ENCODE assay signal across 8 cellular contexts in genomic region chr1:156104065-156104810, GRCh38. TPM values are rescaled to one million over a fixed set of nuclear protein-coding genes. Genes with fewer than 3 reads are reported as not detected.
A peak's percentile ranks its signal among the peaks of the same experiment; 100 is the strongest.
DNase-seq lines count a peak whose midpoint lies in the region; ATAC-seq, FAIRE-seq and TF ChIP-seq lines count a peak whose summit lies in the region.

No MANE protein-coding gene starts in this region.

- FAIRE-seq in RCC 7860 (lab: Jason Lieb, UNC), result no peak
- FAIRE-seq in islet of Langerhans (lab: Jason Lieb, UNC), result peak; percentile 5

- CTCF ChIA-PET in AG04449 (lab: Yijun Ruan, JAX), result interaction anchor here (2.1 to 29.5 kb wide), 4 partner anchors 11 to 122 kb away, joined by 10 to 1837 read pairs (median 81); partner anchors contain the start of genes LMNA and SEMA4A
- CTCF ChIA-PET in MCF 10A (lab: Yijun Ruan, JAX), result interaction anchor here (0.5 to 26.9 kb wide), 5 partner anchors 13 to 167 kb away, joined by 3 to 1892 read pairs (median 5); partner anchors contain the start of genes LMNA and SEMA4A

- peaks cover 7% of the 10 kb centered on the region for H3K36me3 Mint-ChIP-seq in MCF 10A (ENCODE audit: insufficient read depth, unreplicated experiment)
- peaks cover 0 to 1% of the 10 kb centered on the region in 2 donors for H3K36me3 Mint-ChIP-seq in stimulated activated naive B cell treated with anti-CD40 and anti-IgM and Interleukin-4, amounts not matched to agents 10 μg/mL and 1 μg/mL and 100 μg/mL, for 72 hours

- H3K4me3 ChIP-seq in AG04449 (ENCODE audit: low read depth, low read length), result peak overlapping the region; percentile 29

- DNase-seq in AG04449 (ENCODE audit: low read depth, low spot score) (no peak), GM13977 (ENCODE audit: low spot score) (peak; percentile 66), RCC 7860 (ENCODE audit: low spot score) (peak; percentile 50), MCF 10A (ENCODE audit: unreplicated experiment) (peak; percentile 94), cortex of kidney (lab: John Stamatoyannopoulos, UW) (no peak)
- DNase-seq in stimulated activated naive B cell treated with anti-CD40 and anti-IgM and Interleukin-4, amounts not matched to agents 10 μg/mL and 1 μg/mL and 100 μg/mL, for 72 hours, result no peak

- H3K27ac Mint-ChIP-seq in MCF 10A (ENCODE audit: low read depth, unreplicated experiment), result peak overlapping the region; percentile 91
- peak overlapping the region; percentile 98 for H3K27ac Mint-ChIP-seq in stimulated activated naive B cell treated with anti-CD40 and anti-IgM and Interleukin-4, amounts not matched to agents 10 μg/mL and 1 μg/mL and 100 μg/mL, for 72 hours

- H3K4me1 Mint-ChIP-seq in MCF 10A (ENCODE audit: insufficient read depth, unreplicated experiment), result peaks cover 73% of the 10 kb centered on the region
- peaks cover 75 to 88% of the 10 kb centered on the region in 2 donors for H3K4me1 Mint-ChIP-seq in stimulated activated naive B cell treated with anti-CD40 and anti-IgM and Interleukin-4, amounts not matched to agents 10 μg/mL and 1 μg/mL and 100 μg/mL, for 72 hours

- intact Hi-C loops in MCF 10A (cut with micrococcal nuclease), result loop anchor here (1.0 kb wide), 1 partner anchor 22 kb away; no protein-coding TSS in a partner anchor

- TF ChIP-seq CTCF in AG04449 (IDR thresholded peaks at IDR 0.05; ENCODE audit: insufficient read depth, low read length, missing control alignments) (no peak), GM13977 (IDR thresholded peaks at IDR 0.05; ENCODE audit: extremely low read depth, insufficient read depth, missing control alignments) (no peak), MCF 10A (IDR thresholded peaks at IDR 0.05; ENCODE audit: unreplicated experiment) (no peak)

- peak overlapping the region; percentile 9 for H3K4me3 Mint-ChIP-seq in MCF 10A (ENCODE audit: unreplicated experiment)
- peak overlapping the region; percentile 46 to 66 for H3K4me3 Mint-ChIP-seq in stimulated activated naive B cell treated with anti-CD40 and anti-IgM and Interleukin-4, amounts not matched to agents 10 μg/mL and 1 μg/mL and 100 μg/mL, for 72 hours

- POLR2A ChIA-PET in AG04449 (lab: Yijun Ruan, JAX) (interaction anchor here (0.8 to 5.9 kb wide), 5 partner anchors 8 to 26 kb away, joined by 4 to 62 read pairs (median 6); partner anchors contain the start of gene LMNA), MCF 10A (lab: Yijun Ruan, JAX) (interaction anchor here (0.8 to 28.2 kb wide), 6 partner anchors 19 to 172 kb away, joined by 3 to 960 read pairs (median 3); partner anchors contain the start of genes LMNA and PMF1)

- no TSS peak for BruUV-seq in MCF 10A (replicated peaks; lab: Mats Ljungman, UMichigan)

- no peaks in the 10 kb centered on the region for H3K27me3 Mint-ChIP-seq in MCF 10A (ENCODE audit: insufficient read depth, unreplicated experiment)
- H3K27me3 Mint-ChIP-seq in stimulated activated naive B cell treated with anti-CD40 and anti-IgM and Interleukin-4, amounts not matched to agents 10 μg/mL and 1 μg/mL and 100 μg/mL, for 72 hours, result peaks cover 0 to 6% of the 10 kb centered on the region in 2 donors

- no peaks in the 10 kb centered on the region for H3K9me3 Mint-ChIP-seq in MCF 10A (ENCODE audit: unreplicated experiment)
- no peaks in the 10 kb centered on the region for H3K9me3 Mint-ChIP-seq in stimulated activated naive B cell treated with anti-CD40 and anti-IgM and Interleukin-4, amounts not matched to agents 10 μg/mL and 1 μg/mL and 100 μg/mL, for 72 hours

- ATAC-seq in stimulated activated naive B cell treated with anti-CD40 and anti-IgM and Interleukin-4, amounts not matched to agents 10 μg/mL and 1 μg/mL and 100 μg/mL, for 72 hours (replicated peaks), result peak; percentile 19
- no peak for ATAC-seq in HG03196 (IDR thresholded peaks at IDR 0.05; ENCODE audit: unreplicated experiment)

- in situ Hi-C loops in GM13977 (cut with MboI; ENCODE audit: low pct_unique_long_range_greater_than_20kb, low sequenced_read_pairs, unreplicated experiment), result no loop called here

RNA-seq across cellular contexts. Expression of gene LMNA, which starts 10.3 kb away (rescaled TPM):
- total RNA-seq in MCF 10A (2022), result 620 and 716 TPM in 2 replicates

RNA-seq across cellular contexts. Expression of gene MEX3A, which starts 22.0 kb away (rescaled TPM):
- total RNA-seq in MCF 10A (2022), result 0.88 and 0.91 TPM in 2 replicates

RNA-seq across cellular contexts. Expression of gene RAB25, which starts 43.3 kb away (rescaled TPM):
- 1.6 and 5.5 TPM in 2 replicates for total RNA-seq in MCF 10A (2022)

RNA-seq across cellular contexts. Expression of gene SEMA4A, which starts 49.1 kb away (rescaled TPM):
- total RNA-seq in MCF 10A (2022), result 1.5 and 4.7 TPM in 2 replicates

RNA-seq across cellular contexts. Expression of gene LAMTOR2, which starts 49.7 kb away (rescaled TPM):
- 88.1 and 104 TPM in 2 replicates for total RNA-seq in MCF 10A (2022)

Comparison
In these comparisons a context has a peak if more than half of its experiments do, and no peak if none do; other contexts are left out.
1. DNase-seq: peak in GM13977 (single experiment), RCC 7860 (single experiment) and MCF 10A (single experiment); none in AG04449 (single experiment), stimulated activated naive B cell treated with anti-CD40 and anti-IgM and Interleukin-4, amounts not matched to agents 10 μg/mL and 1 μg/mL and 100 μg/mL, for 72 hours (single experiment) and cortex of kidney (single experiment).